ENCODE assay signal across 1 cellular context in the genomic region with DNA sequence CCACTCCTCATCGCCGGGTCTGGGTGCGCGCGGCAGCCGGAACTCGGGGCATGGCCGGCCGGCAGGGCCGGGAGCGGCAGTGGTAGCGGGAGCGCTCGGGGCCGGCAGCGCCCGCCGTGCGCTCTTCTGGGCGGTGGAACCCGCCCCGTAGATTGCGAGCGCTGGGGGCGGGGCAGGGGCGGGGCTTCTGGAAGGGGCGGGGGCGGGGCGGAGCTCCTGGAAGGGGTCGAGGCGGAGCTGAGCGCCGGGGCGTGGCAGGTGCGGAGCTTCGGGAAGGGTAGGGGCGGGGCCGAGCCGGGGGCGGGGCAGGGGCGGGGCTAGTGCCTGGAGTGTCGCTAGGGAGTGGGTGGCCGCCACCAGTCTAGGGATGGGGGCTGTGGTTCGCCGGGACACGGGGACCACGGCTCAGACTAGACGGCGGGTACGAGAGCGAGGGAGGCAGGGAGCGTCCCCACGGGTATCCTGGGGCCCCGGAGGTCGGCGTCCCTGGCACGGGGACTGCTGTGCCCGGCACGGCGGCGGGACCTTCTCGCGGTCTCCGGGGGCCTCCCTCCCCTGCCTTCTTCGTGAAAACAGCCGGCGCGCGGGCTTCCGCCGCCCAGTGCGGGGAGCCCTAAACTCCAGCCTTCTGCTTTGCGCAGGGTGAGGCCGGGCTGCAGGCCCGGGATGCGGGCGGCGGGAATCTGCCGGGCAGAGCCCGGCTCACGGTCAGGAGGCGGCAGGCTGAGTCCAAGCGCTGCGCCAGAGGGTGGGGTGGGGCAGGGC.
TF ChIP-seq lines count a peak whose summit lies in the region.

A gene (minus strand): TSS at position 128 of the 765 bp plus-strand sequence. CDS start 117 bp downstream, at position 11.

TF ChIP-seq in HCT116, 20 proteins besides CTCF, POLR2A, EP300 and RAD21 (continued from another document):
- TF ChIP-seq, protein P1, sequence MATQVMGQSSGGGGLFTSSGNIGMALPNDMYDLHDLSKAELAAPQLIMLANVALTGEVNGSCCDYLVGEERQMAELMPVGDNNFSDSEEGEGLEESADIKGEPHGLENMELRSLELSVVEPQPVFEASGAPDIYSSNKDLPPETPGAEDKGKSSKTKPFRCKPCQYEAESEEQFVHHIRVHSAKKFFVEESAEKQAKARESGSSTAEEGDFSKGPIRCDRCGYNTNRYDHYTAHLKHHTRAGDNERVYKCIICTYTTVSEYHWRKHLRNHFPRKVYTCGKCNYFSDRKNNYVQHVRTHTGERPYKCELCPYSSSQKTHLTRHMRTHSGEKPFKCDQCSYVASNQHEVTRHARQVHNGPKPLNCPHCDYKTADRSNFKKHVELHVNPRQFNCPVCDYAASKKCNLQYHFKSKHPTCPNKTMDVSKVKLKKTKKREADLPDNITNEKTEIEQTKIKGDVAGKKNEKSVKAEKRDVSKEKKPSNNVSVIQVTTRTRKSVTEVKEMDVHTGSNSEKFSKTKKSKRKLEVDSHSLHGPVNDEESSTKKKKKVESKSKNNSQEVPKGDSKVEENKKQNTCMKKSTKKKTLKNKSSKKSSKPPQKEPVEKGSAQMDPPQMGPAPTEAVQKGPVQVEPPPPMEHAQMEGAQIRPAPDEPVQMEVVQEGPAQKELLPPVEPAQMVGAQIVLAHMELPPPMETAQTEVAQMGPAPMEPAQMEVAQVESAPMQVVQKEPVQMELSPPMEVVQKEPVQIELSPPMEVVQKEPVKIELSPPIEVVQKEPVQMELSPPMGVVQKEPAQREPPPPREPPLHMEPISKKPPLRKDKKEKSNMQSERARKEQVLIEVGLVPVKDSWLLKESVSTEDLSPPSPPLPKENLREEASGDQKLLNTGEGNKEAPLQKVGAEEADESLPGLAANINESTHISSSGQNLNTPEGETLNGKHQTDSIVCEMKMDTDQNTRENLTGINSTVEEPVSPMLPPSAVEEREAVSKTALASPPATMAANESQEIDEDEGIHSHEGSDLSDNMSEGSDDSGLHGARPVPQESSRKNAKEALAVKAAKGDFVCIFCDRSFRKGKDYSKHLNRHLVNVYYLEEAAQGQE (IDR thresholded peaks at IDR 0.05; ENCODE audit: low read depth): no peak
